1 cellular context compared by ENCODE assay signal in genomic region chr13:43484432-43485225, GRCh38.
TF ChIP-seq lines count a peak whose summit lies in the region.

No MANE protein-coding gene starts in this region.

TF ChIP-seq in HepG2, 621 proteins besides CTCF, POLR2A, EP300 and RAD21 (continued from another document):
- TF ChIP-seq, protein P1, sequence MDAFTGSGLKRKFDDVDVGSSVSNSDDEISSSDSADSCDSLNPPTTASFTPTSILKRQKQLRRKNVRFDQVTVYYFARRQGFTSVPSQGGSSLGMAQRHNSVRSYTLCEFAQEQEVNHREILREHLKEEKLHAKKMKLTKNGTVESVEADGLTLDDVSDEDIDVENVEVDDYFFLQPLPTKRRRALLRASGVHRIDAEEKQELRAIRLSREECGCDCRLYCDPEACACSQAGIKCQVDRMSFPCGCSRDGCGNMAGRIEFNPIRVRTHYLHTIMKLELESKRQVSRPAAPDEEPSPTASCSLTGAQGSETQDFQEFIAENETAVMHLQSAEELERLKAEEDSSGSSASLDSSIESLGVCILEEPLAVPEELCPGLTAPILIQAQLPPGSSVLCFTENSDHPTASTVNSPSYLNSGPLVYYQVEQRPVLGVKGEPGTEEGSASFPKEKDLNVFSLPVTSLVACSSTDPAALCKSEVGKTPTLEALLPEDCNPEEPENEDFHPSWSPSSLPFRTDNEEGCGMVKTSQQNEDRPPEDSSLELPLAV (CRISPR knock-in tag; conservative IDR thresholded peaks at IDR 0.05; ENCODE audit: low read depth): no peak
- TF ChIP-seq, protein P2, sequence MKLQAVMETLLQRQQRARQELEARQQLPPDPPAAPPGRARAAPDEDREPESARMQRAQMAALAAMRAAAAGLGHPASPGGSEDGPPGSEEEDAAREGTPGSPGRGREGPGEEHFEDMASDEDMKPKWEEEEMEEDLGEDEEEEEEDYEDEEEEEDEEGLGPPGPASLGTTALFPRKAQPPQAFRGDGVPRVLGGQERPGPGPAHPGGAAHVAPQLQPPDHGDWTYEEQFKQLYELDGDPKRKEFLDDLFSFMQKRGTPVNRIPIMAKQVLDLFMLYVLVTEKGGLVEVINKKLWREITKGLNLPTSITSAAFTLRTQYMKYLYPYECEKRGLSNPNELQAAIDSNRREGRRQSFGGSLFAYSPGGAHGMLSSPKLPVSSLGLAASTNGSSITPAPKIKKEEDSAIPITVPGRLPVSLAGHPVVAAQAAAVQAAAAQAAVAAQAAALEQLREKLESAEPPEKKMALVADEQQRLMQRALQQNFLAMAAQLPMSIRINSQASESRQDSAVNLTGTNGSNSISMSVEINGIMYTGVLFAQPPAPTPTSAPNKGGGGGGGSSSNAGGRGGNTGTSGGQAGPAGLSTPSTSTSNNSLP (IDR thresholded peaks at IDR 0.05; ENCODE audit: low read depth, low read length): no peak
- no peak for TF ChIP-seq ELF3 (CRISPR knock-in tag; IDR thresholded peaks at IDR 0.05)
